In the genomic region with DNA sequence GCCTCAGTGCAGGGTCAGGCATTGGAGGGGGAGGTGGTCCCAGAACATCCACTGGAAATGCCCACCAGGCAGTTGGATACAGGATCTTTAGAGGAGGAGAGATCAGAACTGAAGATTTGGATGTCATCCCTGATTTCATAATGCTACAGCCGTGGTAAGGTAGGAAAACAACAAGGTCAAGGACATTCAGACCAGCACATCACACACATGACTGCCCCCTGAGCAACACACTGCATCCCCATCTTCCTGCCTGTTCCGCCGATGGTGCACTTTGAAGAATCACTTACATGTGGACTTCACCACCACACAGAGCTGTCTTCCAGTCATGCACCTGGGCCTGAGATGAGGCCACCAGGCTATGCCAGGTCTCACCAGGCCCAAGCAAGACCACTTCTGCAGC, we compare ENCODE assay signal across 17 cellular contexts. TPM values are rescaled to one million over a fixed set of nuclear protein-coding genes. Genes with fewer than 3 reads are reported as not detected.
DNase-seq lines count a peak whose midpoint lies in the region; ATAC-seq, FAIRE-seq and TF ChIP-seq lines count a peak whose summit lies in the region.
"Had no signal": no experiment of that assay in that cellular context is flagged by ENCODE, and none has a peak within 500 bp of the region (broad histone marks: within the 10 kb centered on the region; RNA-seq: fewer than 3 reads in every experiment).

No MANE protein-coding gene starts in this region.

- no peaks in the 10 kb centered on the region for H3K79me2 ChIP-seq in K562 (ENCODE audit: control insufficient read depth, insufficient read depth, low read length)

- peak; percentile 24 for DNase-seq in NCI-H69 (lab: John Stamatoyannopoulos, UW)
- DNase-seq in K562 (ENCODE audit: extremely low read depth in 1 of 4, low spot score in 3 of 4): no peak
- no peak for DNase-seq in NCI-H1092 treated with DMSO at 0.1 percent for 48 hours (lab: John Stamatoyannopoulos, UW)
- no peak for DNase-seq in activated naive CD4-positive, alpha-beta T cell treated with Interleukin-2 at 50 U/mL for 16 hours
- DNase-seq: Caco-2; CD4-positive, alpha-beta memory T cell; DMS 273 treated with DMSO at 0.1 percent for 48 hours; MM.1S; NCI-H1048; NCI-H446 treated with DMSO at 0.1 percent for 48 hours; SHP77 treated with DMSO at 0.1 percent for 48 hours had no signal

- H3K36me3 ChIP-seq in K562 (ENCODE audit: control insufficient read depth, insufficient read depth, low read length) (no peaks in the 10 kb centered on the region), muscle layer of colon (ENCODE audit: insufficient read depth, low read length) (peaks cover 12% of the 10 kb centered on the region)
- H3K36me3 ChIP-seq: HAP-1 had no signal

- H3K9ac ChIP-seq in K562 (ENCODE audit: insufficient read depth in 1 of 2, low read depth in 2 of 2, low read length in 2 of 2) (0 out of 4 replicates have a peak overlapping the region, but pooled peaks of 1 of the 2 experiments have one; percentile 39), muscle layer of colon (ENCODE audit: low read length) (no peak overlapping the region)

- no peak for TF ChIP-seq POLR2A in K562 (conservative IDR thresholded peaks at IDR 0.05)

- H3K4me3 ChIP-seq in K562 (no peak overlapping the region), muscle layer of colon (ENCODE audit: low read depth in 1 of 2, low read length in 2 of 2) (no peak overlapping the region)
- H3K4me3 ChIP-seq: GM12878, HAP-1 had no signal

- H3K27me3 ChIP-seq in K562 (ENCODE audit: control insufficient read depth in 2 of 2, insufficient read depth in 2 of 2, low read length in 2 of 2): no peaks in the 10 kb centered on the region
- H3K27me3 ChIP-seq in muscle layer of colon (ENCODE audit: control insufficient read depth in 1 of 2, insufficient read depth in 2 of 2, low read length in 2 of 2): no peaks in the 10 kb centered on the region

- TF ChIP-seq RAD21 in K562 (CRISPR knock-in tag; conservative IDR thresholded peaks at IDR 0.05 in 1 of 2, IDR thresholded peaks at IDR 0.05 in 1 of 2): no peak

- intact Hi-C loops in K562 (cut with micrococcal nuclease): loop anchor here (5.0 kb wide), 1 partner anchor 158 kb away; a partner anchor contains a TSS

- no peak overlapping the region for H3K4me2 ChIP-seq in K562 (ENCODE audit: insufficient read depth, low read length)

- H3K4me1 ChIP-seq in K562 (replicated peaks in 1 of 2; ENCODE audit: control insufficient read depth in 2 of 2, insufficient read depth in 2 of 2, low read length in 2 of 2) (peaks cover 30 to 41% of the 10 kb centered on the region in 2 experiments; a peak in 4 of 5 replicates), muscle layer of colon (ENCODE audit: insufficient read depth, low read length) (peaks cover 51% of the 10 kb centered on the region)

- TF ChIP-seq EP300 in K562 (IDR thresholded peaks at IDR 0.05; ENCODE audit: low read length): no peak

- no TSS peak for BruUV-seq in K562 (replicated peaks; lab: Mats Ljungman, UMichigan)

- POLR2A ChIA-PET in K562 (lab: Yijun Ruan, JAX): interaction anchor here (0.5 to 0.7 kb wide), 2 partner anchors 15 to 32 kb away, joined by 4 to 5 read pairs; no protein-coding TSS in a partner anchor

- peaks cover 4% of the 10 kb centered on the region for H3K9me1 ChIP-seq in K562 (ENCODE audit: control insufficient read depth, insufficient read depth, low read length)

- WGBS in K562 (ENCODE audit: insufficient coverage, low coverage, missing lambda C conversion rate): 77% methylated on average over 3 of the region's 3 CpGs

- H3K27ac ChIP-seq in K562 (ENCODE audit: extremely low read depth, low read depth, low read length) (no peak overlapping the region), muscle layer of colon (ENCODE audit: low read depth, low read length) (peak overlapping the region; percentile 35), temporal lobe (ENCODE audit: low read depth, low read length) (peak overlapping the region; percentile 98)
- H3K27ac ChIP-seq: RWPE1 had no signal

- no peak for ATAC-seq in K562
- ATAC-seq in GM18517 (IDR thresholded peaks at IDR 0.05; ENCODE audit: unreplicated experiment): no peak
- ATAC-seq: GM12878 had no signal

- in situ Hi-C loops in K562 (cut with MboI): no loop called here

- H4K20me1 ChIP-seq in K562 (replicated peaks; ENCODE audit: control insufficient read depth, insufficient read depth, low read length): 0 out of 2 replicates have a peak, but pooled peaks cover 5% of the 10 kb centered on the region

- H3K9me3 ChIP-seq in K562 (replicated peaks; ENCODE audit: control insufficient read depth, insufficient read depth, low read depth, low read length) (no peaks in the 10 kb centered on the region), muscle layer of colon (ENCODE audit: low read length) (no peaks in the 10 kb centered on the region)
- H3K9me3 ChIP-seq: Caco-2, HAP-1 had no signal

- no peak for FAIRE-seq in K562 (lab: Jason Lieb, UNC)
- FAIRE-seq: GM12878 had no signal

- CTCF ChIA-PET in K562 (lab: Yijun Ruan, JAX; ENCODE audit: low intra/inter-chr PET ratio): no interaction called here

- H2AFZ ChIP-seq in K562 (ENCODE audit: low read depth, low read length): no peak overlapping the region

- TF ChIP-seq CTCF in K562 (IDR thresholded peaks at IDR 0.05 in 2 of 3, conservative IDR thresholded peaks at IDR 0.05 in 1 of 3; ENCODE audit: insufficient read depth in 2 of 3, low read depth in 1 of 3, low read length in 3 of 3): no peak

TF ChIP-seq in K562, 482 proteins besides CTCF, POLR2A, EP300 and RAD21:
- TF ChIP-seq ZNF316 (IDR thresholded peaks at IDR 0.05) (0 out of 2 replicates have a peak, but pooled peaks have one; percentile 7), CBX8 (IDR thresholded peaks at IDR 0.05; ENCODE audit: borderline replicate concordance, extremely low read depth, low read depth, low read length, poor library complexity, severe bottlenecking) (no peak)
- TF ChIP-seq, protein P1, sequence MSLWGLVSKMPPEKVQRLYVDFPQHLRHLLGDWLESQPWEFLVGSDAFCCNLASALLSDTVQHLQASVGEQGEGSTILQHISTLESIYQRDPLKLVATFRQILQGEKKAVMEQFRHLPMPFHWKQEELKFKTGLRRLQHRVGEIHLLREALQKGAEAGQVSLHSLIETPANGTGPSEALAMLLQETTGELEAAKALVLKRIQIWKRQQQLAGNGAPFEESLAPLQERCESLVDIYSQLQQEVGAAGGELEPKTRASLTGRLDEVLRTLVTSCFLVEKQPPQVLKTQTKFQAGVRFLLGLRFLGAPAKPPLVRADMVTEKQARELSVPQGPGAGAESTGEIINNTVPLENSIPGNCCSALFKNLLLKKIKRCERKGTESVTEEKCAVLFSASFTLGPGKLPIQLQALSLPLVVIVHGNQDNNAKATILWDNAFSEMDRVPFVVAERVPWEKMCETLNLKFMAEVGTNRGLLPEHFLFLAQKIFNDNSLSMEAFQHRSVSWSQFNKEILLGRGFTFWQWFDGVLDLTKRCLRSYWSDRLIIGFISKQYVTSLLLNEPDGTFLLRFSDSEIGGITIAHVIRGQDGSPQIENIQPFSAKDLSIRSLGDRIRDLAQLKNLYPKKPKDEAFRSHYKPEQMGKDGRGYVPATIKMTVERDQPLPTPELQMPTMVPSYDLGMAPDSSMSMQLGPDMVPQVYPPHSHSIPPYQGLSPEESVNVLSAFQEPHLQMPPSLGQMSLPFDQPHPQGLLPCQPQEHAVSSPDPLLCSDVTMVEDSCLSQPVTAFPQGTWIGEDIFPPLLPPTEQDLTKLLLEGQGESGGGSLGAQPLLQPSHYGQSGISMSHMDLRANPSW (CRISPR knock-in tag; IDR thresholded peaks at IDR 0.05): no peak

RNA-seq across cellular contexts. Expression of a gene that starts 16.7 kb away (rescaled TPM):
- total RNA-seq in K562 (2011; cell fraction: chromatin; rRNA removed; ENCODE audit: low replicate concordance): 0.35 and 0.56 TPM in 2 replicates
- 0.17 and 0.39 TPM in 2 replicates for total RNA-seq in K562 (2011; cell fraction: nucleolus; rRNA removed)
- total RNA-seq in K562 (2011; cell fraction: nucleoplasm; rRNA removed): 0.15 and 0.37 TPM in 2 replicates
- total RNA-seq in K562 (2014; rRNA removed): 0.29 and 1.1 TPM in 2 replicates
- 0.03 and 0.04 TPM in 2 replicates for total RNA-seq in K562 (2014; rRNA removed; fragmentation: Illumina TruSeq; extraction: Trizol)
- 0.14 and 0.57 TPM in 2 replicates for total RNA-seq in K562 (2015; rRNA removed; fragmentation: Illumina TruSeq; extraction: Trizol)
- 0.16 and 0.36 TPM in 2 replicates for total RNA-seq in K562 (2021)
- polyA plus RNA-seq in K562 (2011; rRNA removed): 0.01 and 0.11 TPM in 2 replicates
- polyA plus RNA-seq in K562 (2011; cell fraction: cytosol; rRNA removed): 0.01 and 0.03 TPM in 2 replicates
- 0.13 and 0.20 TPM in 2 replicates for polyA plus RNA-seq in K562 (2011; cell fraction: nucleus; rRNA removed)
- 0.51 and 0.85 TPM in 2 replicates for polyA plus RNA-seq in K562 (2012)
- 0.07 and 0.15 TPM in 2 replicates for polyA plus RNA-seq in K562 (2014; fragmentation: Illumina TruSeq; extraction: Trizol)
- under 1 TPM in 1 of 2 experiments, not detected in 1; 0.18 TPM for polyA plus RNA-seq in K562 (2014; fragmentation: Nextera tagmentation; extraction: Ambion mirVana)
- 0.17 and 0.36 TPM in 2 replicates for polyA plus RNA-seq in K562 (2014; rRNA removed)
- 0.04 and 0.06 TPM in 2 replicates for polyA minus RNA-seq in K562 (2011; rRNA and poly(A)+ RNA removed)
- polyA minus RNA-seq in K562 (2011; cell fraction: cytosol; rRNA and poly(A)+ RNA removed): not detected in 2 replicates
- polyA minus RNA-seq in K562 (2011; cell fraction: nucleus; rRNA and poly(A)+ RNA removed): 0.11 and 0.13 TPM in 2 replicates
- total RNA-seq in temporal lobe: 3.0 TPM
- polyA plus RNA-seq: CD4-positive, alpha-beta memory T cell had no signal
